In genomic region chr13:99298056-99298455, GRCh38 we compare ENCODE assay signal across 20 cellular contexts. TPM values are rescaled to one million over a fixed set of nuclear protein-coding genes. Genes with fewer than 3 reads are reported as not detected.
A peak's percentile ranks its signal among the peaks of the same experiment; 100 is the strongest.
DNase-seq lines count a peak whose midpoint lies in the region; ATAC-seq and TF ChIP-seq lines count a peak whose summit lies in the region.
"Had no signal": no experiment of that assay in that cellular context is flagged by ENCODE, and none has a peak within 500 bp of the region (broad histone marks: within the 10 kb centered on the region; RNA-seq: fewer than 3 reads in every experiment).

No MANE protein-coding gene starts in this region.

- no peaks in the 10 kb centered on the region for H3K27me3 Mint-ChIP-seq in activated T-cell treated with anti-CD3 and anti-CD28 coated beads, Interleukin-2, amount 50 U/mL, for 24 hours
- no peaks in the 10 kb centered on the region for H3K27me3 Mint-ChIP-seq in activated T-helper 17 cell treated with anti-CD3 and anti-CD28 coated beads, Interleukin-2, amount 50 U/mL, for 72 hours
- no peaks in the 10 kb centered on the region for H3K27me3 Mint-ChIP-seq in natural killer cell (ENCODE audit: low read depth in 2 of 2)

- ATAC-seq in GM19351 (IDR thresholded peaks at IDR 0.05; ENCODE audit: unreplicated experiment) (peak; percentile 22), natural killer cell (no peak), GM18909 (IDR thresholded peaks at IDR 0.05; ENCODE audit: poor library complexity, unreplicated experiment) (no peak)
- no peak for ATAC-seq in activated T-helper 17 cell treated with anti-CD3 and anti-CD28 coated beads, Interleukin-2, amount 50 U/mL, for 72 hours (replicated peaks)
- ATAC-seq: sciatic nerve had no signal

- H3K4me3 Mint-ChIP-seq in activated T-cell treated with anti-CD3 and anti-CD28 coated beads, Interleukin-2, amount 50 U/mL, for 24 hours, result peak overlapping the region; percentile 61
- H3K4me3 Mint-ChIP-seq in activated T-helper 17 cell treated with anti-CD3 and anti-CD28 coated beads, Interleukin-2, amount 50 U/mL, for 72 hours, result peak overlapping the region; percentile 97
- H3K4me3 Mint-ChIP-seq in natural killer cell, result peak overlapping the region; percentile 17
- H3K4me3 Mint-ChIP-seq: endodermal cell, HFFc6 had no signal

- H3K36me3 Mint-ChIP-seq in activated T-cell treated with anti-CD3 and anti-CD28 coated beads, Interleukin-2, amount 50 U/mL, for 24 hours (ENCODE audit: low read depth), result peaks cover 89% of the 10 kb centered on the region
- H3K36me3 Mint-ChIP-seq in activated T-helper 17 cell treated with anti-CD3 and anti-CD28 coated beads, Interleukin-2, amount 50 U/mL, for 72 hours (ENCODE audit: low read depth), result peaks cover 96% of the 10 kb centered on the region
- no peaks in the 10 kb centered on the region for H3K36me3 Mint-ChIP-seq in natural killer cell

- peaks cover 90% of the 10 kb centered on the region for H3K4me1 Mint-ChIP-seq in activated T-cell treated with anti-CD3 and anti-CD28 coated beads, Interleukin-2, amount 50 U/mL, for 24 hours (ENCODE audit: low read depth)
- H3K4me1 Mint-ChIP-seq in activated T-helper 17 cell treated with anti-CD3 and anti-CD28 coated beads, Interleukin-2, amount 50 U/mL, for 72 hours, result peaks cover 57% of the 10 kb centered on the region
- peaks cover 49 to 62% of the 10 kb centered on the region in 2 donors for H3K4me1 Mint-ChIP-seq in natural killer cell

- no peak overlapping the region for H3K4me3 ChIP-seq in coronary artery
- H3K4me3 ChIP-seq: ovary had no signal

- peak overlapping the region; percentile 96 for H3K27ac Mint-ChIP-seq in activated T-cell treated with anti-CD3 and anti-CD28 coated beads, Interleukin-2, amount 50 U/mL, for 24 hours
- H3K27ac Mint-ChIP-seq in activated T-helper 17 cell treated with anti-CD3 and anti-CD28 coated beads, Interleukin-2, amount 50 U/mL, for 72 hours, result peak overlapping the region; percentile 77
- H3K27ac Mint-ChIP-seq in natural killer cell, result peak overlapping the region; percentile 3 to 63
- H3K27ac Mint-ChIP-seq: endodermal cell, HFFc6 had no signal

- H3K27ac ChIP-seq in coronary artery, result no peak overlapping the region
- H3K27ac ChIP-seq: ovary, VCaP had no signal

- no peak for DNase-seq in activated T-cell treated with anti-CD3 and anti-CD28 coated beads, Interleukin-2, amount 50 U/mL, for 24 hours
- DNase-seq in activated T-cell treated with anti-CD3 and anti-CD28 coated beads for 4 hours (no peak), natural killer cell (no peak), coronary artery (ENCODE audit: low spot score) (no peak), NCI-H1048 (lab: John Stamatoyannopoulos, UW) (no peak)
- DNase-seq: caudate nucleus; endodermal cell; head of caudate nucleus; HFFc6; NCI-H1105 treated with DMSO at 0.1 percent for 48 hours; ovary; stimulated activated CD4-positive, alpha-beta T cell treated with anti-CD3 and anti-CD28 coated beads, Interleukin-1b, Interleukin-23, amount 100 ng/mL, for 48 hours; SW 1271 had no signal

- no peak for TF ChIP-seq CTCF in natural killer cell (IDR thresholded peaks at IDR 0.05)
- no peak for TF ChIP-seq CTCF in coronary artery (IDR thresholded peaks at IDR 0.05)

- no peaks in the 10 kb centered on the region for H3K9me3 Mint-ChIP-seq in activated T-cell treated with anti-CD3 and anti-CD28 coated beads, Interleukin-2, amount 50 U/mL, for 24 hours
- H3K9me3 Mint-ChIP-seq in activated T-helper 17 cell treated with anti-CD3 and anti-CD28 coated beads, Interleukin-2, amount 50 U/mL, for 72 hours, result no peaks in the 10 kb centered on the region
- H3K9me3 Mint-ChIP-seq in natural killer cell, result no peaks in the 10 kb centered on the region
- H3K9me3 Mint-ChIP-seq: endodermal cell, HFFc6 had no signal

- intact Hi-C loops in natural killer cell (cut with micrococcal nuclease), result no loop called here

RNA-seq across cellular contexts. Expression of gene GPR183, which starts 9.1 kb away (rescaled TPM):
- total RNA-seq in activated T-helper 17 cell treated with anti-CD3 and anti-CD28 coated beads, Interleukin-2, amount 50 U/mL, for 72 hours, result 10 to 100 TPM; 92.4 to 95.1 TPM
- 10 to 100 TPM; 20.0 to 47.0 (median 41.1) TPM for total RNA-seq in natural killer cell
- total RNA-seq: fibroblast of lung had no signal

RNA-seq across cellular contexts. Expression of gene GPR18, which starts 39.9 kb away (rescaled TPM):
- 10 to 100 TPM in 1 of 2 donors, 1 to 10 TPM in 1; 8.7 to 10.1 TPM for total RNA-seq in activated T-helper 17 cell treated with anti-CD3 and anti-CD28 coated beads, Interleukin-2, amount 50 U/mL, for 72 hours
- total RNA-seq in natural killer cell, result 10 to 100 TPM; 11.4 to 41.7 (median 25.5) TPM
- total RNA-seq: endodermal cell, fibroblast of lung, HFFc6, lower leg skin, sciatic nerve had no signal

Comparison
In these comparisons a context has a peak if more than half of its experiments do, and no peak if none do; other contexts are left out.
1. H3K27ac Mint-ChIP-seq: peak in every context shown above with its lines; median percentile 96 in activated T-cell treated with anti-CD3 and anti-CD28 coated beads, Interleukin-2, amount 50 U/mL, for 24 hours; 77 in activated T-helper 17 cell treated with anti-CD3 and anti-CD28 coated beads, Interleukin-2, amount 50 U/mL, for 72 hours; 33 in natural killer cell.
2. H3K4me3 Mint-ChIP-seq: peak in every context shown above with its lines; median percentile 97 in activated T-helper 17 cell treated with anti-CD3 and anti-CD28 coated beads, Interleukin-2, amount 50 U/mL, for 72 hours; 61 in activated T-cell treated with anti-CD3 and anti-CD28 coated beads, Interleukin-2, amount 50 U/mL, for 24 hours; 17 in natural killer cell.